16 cellular contexts compared by ENCODE assay signal in genomic region chr14:35042632-35043031, GRCh38. TPM values are rescaled to one million over a fixed set of nuclear protein-coding genes. Genes with fewer than 3 reads are reported as not detected.
A peak's percentile ranks its signal among the peaks of the same experiment; 100 is the strongest.
DNase-seq lines count a peak whose midpoint lies in the region; ATAC-seq, FAIRE-seq and TF ChIP-seq lines count a peak whose summit lies in the region.
"Had no signal": no experiment of that assay in that cellular context is flagged by ENCODE, and none has a peak within 500 bp of the region (broad histone marks: within the 10 kb centered on the region; RNA-seq: fewer than 3 reads in every experiment).

No MANE protein-coding gene starts in this region.

- H3K4me3 ChIP-seq in HepG2 (replicated peaks in 1 of 3; ENCODE audit: insufficient read depth in 1 of 3, low read depth in 2 of 3, low read length in 3 of 3) (no peak overlapping the region), right lobe of liver (no peak overlapping the region), Karpas-422 (ENCODE audit: low read length) (no peak overlapping the region), esophagus muscularis mucosa (no peak overlapping the region)
- H3K4me3 ChIP-seq: A549 had no signal

- peaks cover 10 to 18% (median 11%) of the 10 kb centered on the region in 3 donors for H3K4me1 Mint-ChIP-seq in naive B cell
- H3K4me1 Mint-ChIP-seq in type B pancreatic cell (ENCODE audit: unreplicated experiment): peaks cover 7% of the 10 kb centered on the region

- CTCF ChIA-PET in HepG2 (lab: Yijun Ruan, JAX; ENCODE audit: low intra/inter-chr PET ratio, low total read pairs): no interaction called here

- no TSS peak for BruUV-seq in HepG2 (replicated peaks; lab: Mats Ljungman, UMichigan)

- intact Hi-C loops in HepG2 (cut with micrococcal nuclease; ENCODE audit: unreplicated experiment) (loop anchor here (10.0 kb wide), 2 partner anchors 252 to 762 kb away; partner anchors contain the start of genes PSMA6 and RALGAPA1), right lobe of liver (cut with DNase I) (no loop called here), esophagus muscularis mucosa (cut with DNase I) (loop anchor here (10.0 kb wide), 1 partner anchor 382 kb away; no protein-coding TSS in a partner anchor)

- H2AFZ ChIP-seq in HepG2 (ENCODE audit: low read length): no peak overlapping the region
- 0 out of 2 replicates have a peak overlapping the region, but pooled peaks have one; percentile 12 for H2AFZ ChIP-seq in Karpas-422 (ENCODE audit: low read length)

- TF ChIP-seq EP300 in HepG2 (IDR thresholded peaks at IDR 0.05; ENCODE audit: low read depth in 2 of 2, low read length in 2 of 2) (no peak), HepG2 (CRISPR knock-in tag; IDR thresholded peaks at IDR 0.05; ENCODE audit: borderline replicate concordance) (no peak), esophagus muscularis mucosa (IDR thresholded peaks at IDR 0.05) (no peak)

- H3K9me3 Mint-ChIP-seq in naive B cell: no peaks in the 10 kb centered on the region
- no peaks in the 10 kb centered on the region for H3K9me3 Mint-ChIP-seq in type B pancreatic cell

- H4K20me1 ChIP-seq in HepG2 (ENCODE audit: insufficient read depth, low read length) (no peaks in the 10 kb centered on the region), Karpas-422 (ENCODE audit: insufficient read depth, low read depth, low read length) (no peaks in the 10 kb centered on the region)

- POLR2A ChIA-PET in HepG2 (lab: Yijun Ruan, JAX): interaction anchor here (0.6 to 1.2 kb wide), 5 partner anchors 35 to 362 kb away, joined by 3 to 4 read pairs (median 4); partner anchors contain the start of genes NFKBIA, PPP2R3C and SRP54

- peaks cover 23% of the 10 kb centered on the region for H3K4me1 ChIP-seq in HepG2 (ENCODE audit: insufficient read depth, low read length)
- H3K4me1 ChIP-seq in right lobe of liver: peaks cover 0 to 7% (median 0%) of the 10 kb centered on the region in 4 donors
- H3K4me1 ChIP-seq in Karpas-422 (ENCODE audit: low read length): peaks cover 16% of the 10 kb centered on the region
- peaks cover 7 to 17% (median 15%) of the 10 kb centered on the region in 4 donors for H3K4me1 ChIP-seq in esophagus muscularis mucosa

- DNase-seq in HepG2 (ENCODE audit: low spot score): no peak
- DNase-seq in right lobe of liver: no peak
- no peak for DNase-seq in Karpas-422
- DNase-seq in naive B cell: no peak
- DNase-seq in type B pancreatic cell (ENCODE audit: extremely low spot score, unreplicated experiment): no peak
- no peak for DNase-seq in NK-92 (lab: John Stamatoyannopoulos, UW; ENCODE audit: unreplicated experiment)
- no peak for DNase-seq in esophagus muscularis mucosa (ENCODE audit: extremely low spot score)
- DNase-seq: DMS79 treated with DMSO at 0.1 percent for 48 hours, GOT3, NCI-H1105 treated with DMSO at 0.1 percent for 48 hours, NCI-H1694, NCI-H524, NCI-H82, PC-3 had no signal

- 83% methylated on average over 3 of the region's 3 CpGs for WGBS in HepG2 (ENCODE audit: low lambda C conversion rate)
- WGBS in right lobe of liver (ENCODE audit: insufficient coverage, low coverage, low lambda C conversion rate, missing lambda C conversion rate): 90% methylated on average over 3 of the region's 3 CpGs
- WGBS in esophagus muscularis mucosa: 92% methylated on average over 3 of the region's 3 CpGs

- H3K27ac ChIP-seq in HepG2 (ENCODE audit: extremely low read length, insufficient read depth, low read length) (no peak overlapping the region), right lobe of liver (no peak overlapping the region), Karpas-422 (ENCODE audit: low read length) (no peak overlapping the region), esophagus muscularis mucosa (replicated peaks in 1 of 4) (no peak overlapping the region)
- H3K27ac ChIP-seq: A549 had no signal

- H3K4me3 Mint-ChIP-seq in naive B cell (no peak overlapping the region), type B pancreatic cell (no peak overlapping the region)

- TF ChIP-seq RAD21 in HepG2 (CRISPR knock-in tag; IDR thresholded peaks at IDR 0.05): no peak

- TF ChIP-seq POLR2A in HepG2 (IDR thresholded peaks at IDR 0.05; ENCODE audit: insufficient read depth in 1 of 2, low read depth in 2 of 2, low read length in 2 of 2) (no peak), right lobe of liver (IDR thresholded peaks at IDR 0.05) (no peak), esophagus muscularis mucosa (IDR thresholded peaks at IDR 0.05; ENCODE audit: low read depth) (no peak)

- H3K9me2 ChIP-seq in Karpas-422 (replicated peaks; ENCODE audit: insufficient read depth, low read length): no peaks in the 10 kb centered on the region

- H3K9ac ChIP-seq in HepG2 (ENCODE audit: insufficient read depth, low read depth, low read length): no peak overlapping the region
- H3K9ac ChIP-seq in Karpas-422 (ENCODE audit: low read length): no peak overlapping the region

- H3K36me3 ChIP-seq in HepG2 (replicated peaks in 1 of 2; ENCODE audit: control insufficient read depth in 1 of 2, insufficient read depth in 2 of 2, low read length in 2 of 2) (no peaks in the 10 kb centered on the region), right lobe of liver (no peaks in the 10 kb centered on the region), Karpas-422 (ENCODE audit: insufficient read depth, low read length) (no peaks in the 10 kb centered on the region), esophagus muscularis mucosa (no peaks in the 10 kb centered on the region)

- H3K27ac Mint-ChIP-seq in naive B cell: peak overlapping the region in 5 of 6 donors; percentile 12 to 86 (median 76)
- H3K27ac Mint-ChIP-seq in type B pancreatic cell: peak overlapping the region; percentile 4

- H3K36me3 Mint-ChIP-seq in naive B cell (no peaks in the 10 kb centered on the region), type B pancreatic cell (no peaks in the 10 kb centered on the region)

- H3K4me2 ChIP-seq in HepG2 (ENCODE audit: low read depth, low read length): no peak overlapping the region
- H3K4me2 ChIP-seq in Karpas-422 (ENCODE audit: low read depth, low read length, poor library complexity, severe bottlenecking): no peak overlapping the region
- H3K4me2 ChIP-seq: A549 had no signal

- H3K9me3 ChIP-seq in HepG2 (ENCODE audit: low read length): no peaks in the 10 kb centered on the region
- no peaks in the 10 kb centered on the region for H3K9me3 ChIP-seq in right lobe of liver
- H3K9me3 ChIP-seq in Karpas-422 (ENCODE audit: low read length): no peaks in the 10 kb centered on the region
- H3K9me3 ChIP-seq in esophagus muscularis mucosa: no peaks in the 10 kb centered on the region
- H3K9me3 ChIP-seq: A549 had no signal

- H3K79me2 ChIP-seq in HepG2 (ENCODE audit: insufficient read depth, low read length): peaks cover 15% of the 10 kb centered on the region
- peaks cover 17% of the 10 kb centered on the region for H3K79me2 ChIP-seq in Karpas-422 (ENCODE audit: low read length)

- H3K27me3 ChIP-seq in HepG2 (ENCODE audit: control insufficient read depth in 1 of 2, insufficient read depth in 2 of 2, low read length in 2 of 2): no peaks in the 10 kb centered on the region; a peak in 1 of 5 replicates
- no peaks in the 10 kb centered on the region for H3K27me3 ChIP-seq in right lobe of liver
- no peaks in the 10 kb centered on the region for H3K27me3 ChIP-seq in Karpas-422 (ENCODE audit: low read length)
- H3K27me3 ChIP-seq in esophagus muscularis mucosa: no peaks in the 10 kb centered on the region

- no peak for FAIRE-seq in HepG2 (lab: Jason Lieb, UNC)
- FAIRE-seq: A549 had no signal

- no peak for ATAC-seq in HepG2
- no peak for ATAC-seq in right lobe of liver
- no peak for ATAC-seq in naive B cell (ENCODE audit: low read depth in 2 of 2)
- ATAC-seq: A549, HCT116, PC-3 had no signal

- TF ChIP-seq CTCF in HepG2 (CRISPR knock-in tag; IDR thresholded peaks at IDR 0.05) (no peak), right lobe of liver (IDR thresholded peaks at IDR 0.05) (no peak), type B pancreatic cell (conservative IDR thresholded peaks at IDR 0.05) (no peak), esophagus muscularis mucosa (IDR thresholded peaks at IDR 0.05) (no peak)

- in situ Hi-C loops in HepG2 (cut with HindIII; ENCODE audit: extremely low pct_ligation_motif_present, low pct_unique_long_range_greater_than_20kb): loop anchor here (5.0 kb wide), 1 partner anchor 375 kb away; no protein-coding TSS in a partner anchor

- H3K27me3 Mint-ChIP-seq in naive B cell: no peaks in the 10 kb centered on the region
- no peaks in the 10 kb centered on the region for H3K27me3 Mint-ChIP-seq in type B pancreatic cell

RNA-seq across cellular contexts. Expression of gene FAM177A1, which starts 3.4 kb away (rescaled TPM):
- 116 and 119 TPM in 2 replicates for total RNA-seq in HepG2 (2016; rRNA removed; fragmentation: Illumina TruSeq; extraction: Trizol)
- 259 and 291 TPM in 2 replicates for total RNA-seq in HepG2 (2016; cell fraction: cytosol; rRNA removed; fragmentation: Illumina TruSeq; extraction: Trizol; ENCODE audit: low read depth)
- total RNA-seq in HepG2 (2016; cell fraction: insoluble cytoplasmic fraction; rRNA removed; fragmentation: Illumina TruSeq; extraction: Trizol): 102 and 128 TPM in 2 replicates
- 219 and 242 TPM in 2 replicates for total RNA-seq in HepG2 (2016; cell fraction: membrane; rRNA removed; fragmentation: Illumina TruSeq; extraction: Trizol)
- total RNA-seq in HepG2 (2016; cell fraction: nucleus; rRNA removed; fragmentation: Illumina TruSeq; extraction: Trizol): 53.1 and 62.5 TPM in 2 replicates
- 69.0 and 72.9 TPM in 2 replicates for polyA plus RNA-seq in HepG2 (2011; rRNA removed)
- polyA plus RNA-seq in HepG2 (2011; cell fraction: cytosol; rRNA removed): 43.1 and 47.2 TPM in 2 replicates
- 20.3 and 24.8 TPM in 2 replicates for polyA plus RNA-seq in HepG2 (2011; cell fraction: nucleus; rRNA removed)
- 70.8 and 90.1 TPM in 2 replicates for polyA plus RNA-seq in HepG2 (2012)
- polyA plus RNA-seq in HepG2 (2016; cell fraction: cytosol; fragmentation: Illumina TruSeq; extraction: Trizol; ENCODE audit: low read depth): 323 and 351 TPM in 2 replicates
- 125 and 131 TPM in 2 replicates for polyA plus RNA-seq in HepG2 (2016; cell fraction: insoluble cytoplasmic fraction; fragmentation: Illumina TruSeq; extraction: Trizol; ENCODE audit: low read depth)
- 209 and 229 TPM in 2 replicates for polyA plus RNA-seq in HepG2 (2016; cell fraction: membrane; fragmentation: Illumina TruSeq; extraction: Trizol; ENCODE audit: low read depth)
- 115 and 136 TPM in 2 replicates for polyA plus RNA-seq in HepG2 (2016; cell fraction: nucleus; fragmentation: Illumina TruSeq; extraction: Trizol; ENCODE audit: insufficient read depth, low read depth)
- polyA minus RNA-seq in HepG2 (2011; rRNA and poly(A)+ RNA removed; ENCODE audit: low replicate concordance): 20.6 and 34.4 TPM in 2 replicates
- 25.4 and 27.2 TPM in 2 replicates for polyA minus RNA-seq in HepG2 (2011; cell fraction: cytosol; rRNA and poly(A)+ RNA removed)
- 36.1 and 40.7 TPM in 2 replicates for polyA minus RNA-seq in HepG2 (2011; cell fraction: nucleus; rRNA and poly(A)+ RNA removed)
- 10 to 100 TPM; 44.2 to 48.4 (median 47.2) TPM for total RNA-seq in right lobe of liver
- total RNA-seq in Karpas-422 (2014; rRNA removed; shearing (Covaris generic); ENCODE audit: low replicate concordance): 35.6 and 39.2 TPM in 2 replicates
- 10 to 100 TPM; 31.8 to 51.2 (median 35.3) TPM for polyA plus RNA-seq in naive B cell (ENCODE audit: low read depth in 6 of 6)
- 37.7 and 58.4 TPM in 2 replicates for total RNA-seq in type B pancreatic cell (ENCODE audit: low replicate concordance)
- 10 to 100 TPM; 49.0 to 60.8 (median 54.7) TPM for total RNA-seq in esophagus muscularis mucosa

RNA-seq across cellular contexts. Expression of gene SRP54, which starts 59.8 kb away (rescaled TPM):
- total RNA-seq in HepG2 (2016; rRNA removed; fragmentation: Illumina TruSeq; extraction: Trizol): 207 and 297 TPM in 2 replicates
- 26.1 and 28.6 TPM in 2 replicates for total RNA-seq in HepG2 (2016; cell fraction: cytosol; rRNA removed; fragmentation: Illumina TruSeq; extraction: Trizol; ENCODE audit: low read depth)
- 210 and 295 TPM in 2 replicates for total RNA-seq in HepG2 (2016; cell fraction: insoluble cytoplasmic fraction; rRNA removed; fragmentation: Illumina TruSeq; extraction: Trizol)
- 41.2 and 50.0 TPM in 2 replicates for total RNA-seq in HepG2 (2016; cell fraction: membrane; rRNA removed; fragmentation: Illumina TruSeq; extraction: Trizol)
- total RNA-seq in HepG2 (2016; cell fraction: nucleus; rRNA removed; fragmentation: Illumina TruSeq; extraction: Trizol): 128 and 142 TPM in 2 replicates
- 36.0 and 42.2 TPM in 2 replicates for polyA plus RNA-seq in HepG2 (2011; rRNA removed)
- 45.2 and 47.0 TPM in 2 replicates for polyA plus RNA-seq in HepG2 (2011; cell fraction: cytosol; rRNA removed)
- polyA plus RNA-seq in HepG2 (2011; cell fraction: nucleus; rRNA removed): 62.5 and 64.9 TPM in 2 replicates
- 101 and 113 TPM in 2 replicates for polyA plus RNA-seq in HepG2 (2012)
- polyA plus RNA-seq in HepG2 (2016; cell fraction: cytosol; fragmentation: Illumina TruSeq; extraction: Trizol; ENCODE audit: low read depth): 7.5 and 9.1 TPM in 2 replicates
- polyA plus RNA-seq in HepG2 (2016; cell fraction: insoluble cytoplasmic fraction; fragmentation: Illumina TruSeq; extraction: Trizol; ENCODE audit: low read depth): 244 and 260 TPM in 2 replicates
- polyA plus RNA-seq in HepG2 (2016; cell fraction: membrane; fragmentation: Illumina TruSeq; extraction: Trizol; ENCODE audit: low read depth): 15.4 and 17.7 TPM in 2 replicates
- 152 and 167 TPM in 2 replicates for polyA plus RNA-seq in HepG2 (2016; cell fraction: nucleus; fragmentation: Illumina TruSeq; extraction: Trizol; ENCODE audit: insufficient read depth, low read depth)
- 25.4 and 57.6 TPM in 2 replicates for polyA minus RNA-seq in HepG2 (2011; rRNA and poly(A)+ RNA removed; ENCODE audit: low replicate concordance)
- polyA minus RNA-seq in HepG2 (2011; cell fraction: cytosol; rRNA and poly(A)+ RNA removed): 60.0 and 62.4 TPM in 2 replicates
- 159 TPM in 2 replicates for polyA minus RNA-seq in HepG2 (2011; cell fraction: nucleus; rRNA and poly(A)+ RNA removed)
- total RNA-seq in right lobe of liver: 10 to 100 TPM; 35.1 to 46.7 (median 41.0) TPM
- total RNA-seq in Karpas-422 (2014; rRNA removed; shearing (Covaris generic); ENCODE audit: low replicate concordance): 86.8 and 115 TPM in 2 replicates
- 10 to 100 TPM; 16.8 to 41.2 (median 29.3) TPM for polyA plus RNA-seq in naive B cell (ENCODE audit: low read depth in 6 of 6)
- total RNA-seq in type B pancreatic cell (ENCODE audit: low replicate concordance): 48.3 and 52.4 TPM in 2 replicates
- total RNA-seq in esophagus muscularis mucosa: 10 to 100 TPM; 31.2 to 52.7 (median 39.3) TPM

Comparison
In these comparisons a context has a peak if more than half of its experiments do, and no peak if none do; other contexts are left out.
1. intact Hi-C loops: an anchor here in HepG2 (10.0 kb wide) and esophagus muscularis mucosa (10.0 kb wide); none called in right lobe of liver.